ENCODE assay signal across 8 cellular contexts in the genomic region with DNA sequence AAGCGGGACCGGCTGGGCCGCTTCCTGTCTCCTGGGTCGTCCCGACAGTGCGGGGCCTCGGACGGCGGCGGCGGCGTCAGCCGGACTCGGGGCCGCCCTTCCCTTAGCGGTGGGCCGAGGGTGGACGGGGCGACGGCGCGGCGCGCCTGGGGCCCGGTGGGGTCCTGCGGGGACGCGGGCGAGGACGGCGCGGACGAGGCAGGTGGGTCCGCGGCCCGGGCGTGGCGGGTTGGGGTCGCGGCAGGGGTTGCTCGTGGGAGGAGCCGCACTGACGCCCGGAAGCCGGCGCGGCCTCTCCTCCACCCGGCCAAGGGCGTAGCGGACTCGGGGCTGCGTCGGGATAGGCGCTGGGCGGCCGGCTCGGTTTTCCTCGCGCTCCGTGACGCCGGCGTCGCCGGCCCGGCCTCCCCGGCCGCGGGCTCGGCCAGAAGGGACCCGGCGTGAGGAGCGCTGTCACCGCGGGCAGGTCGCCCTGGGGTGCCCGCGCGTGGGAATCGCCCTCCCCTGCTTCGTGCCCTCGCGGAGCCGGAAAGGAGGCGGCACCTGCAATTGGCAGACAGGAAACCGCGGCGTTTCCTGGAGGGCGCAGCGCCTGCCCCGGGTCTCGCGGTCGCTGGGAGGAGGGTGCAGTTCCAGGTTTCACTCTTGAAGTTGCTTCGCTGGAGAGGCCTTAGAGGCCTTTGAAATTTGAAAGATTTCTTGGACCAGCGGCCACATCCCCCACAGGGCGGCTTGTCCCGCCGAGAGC. TPM values are rescaled to one million over a fixed set of nuclear protein-coding genes. Genes with fewer than 3 reads are reported as not detected.
A peak's percentile ranks its signal among the peaks of the same experiment; 100 is the strongest.
DNase-seq lines count a peak whose midpoint lies in the region; ATAC-seq, FAIRE-seq and TF ChIP-seq lines count a peak whose summit lies in the region.

No MANE protein-coding gene starts in this region.

- no peak for TF ChIP-seq CTCF in pancreas (IDR thresholded peaks at IDR 0.05)

- no peaks in the 10 kb centered on the region for H3K9me3 ChIP-seq in pancreas

- intact Hi-C loops in pancreas (cut with DNase I): no loop called here

- 0% methylated on average over 79 to 99 of the region's 99 CpGs for WGBS in pancreas, 2 donors
- WGBS in urinary bladder: under 1% methylated on average over 99 of the region's 99 CpGs

- no peak for FAIRE-seq in pancreas (lab: Jason Lieb, UNC)

- peaks cover 7 to 9% (median 8%) of the 10 kb centered on the region in 3 donors for H3K4me1 ChIP-seq in pancreas
- no peaks in the 10 kb centered on the region for H3K4me1 ChIP-seq in urinary bladder (ENCODE audit: insufficient read depth)

- no peaks in the 10 kb centered on the region for H3K27me3 ChIP-seq in pancreas

- H3K4me3 ChIP-seq in pancreas (peak overlapping the region; percentile 75 to 94 (median 87)), urinary bladder (ENCODE audit: low read depth, low read length) (peak overlapping the region; percentile 65)

- DNase-seq in NCI-H82 (lab: John Stamatoyannopoulos, UW) (peak; percentile 47), NCI-H82 treated with DMSO at 0.1 percent for 48 hours (lab: John Stamatoyannopoulos, UW; ENCODE audit: unreplicated experiment) (no peak), RPMI8226 (peak; percentile 84), germinal center (ENCODE audit: low spot score) (peak; percentile 57), pancreas (peak in 5 of 6 donors; percentile 44 to 85 (median 60))
- DNase-seq in activated effector memory CD4-positive, alpha-beta T cell treated with anti-CD3 and anti-CD28 coated beads, Interleukin-2, amount 50 U/mL, for 16 hours: peak; percentile 96

- H3K36me3 ChIP-seq in pancreas (peaks cover 0 to 8% (median 0%) of the 10 kb centered on the region in 3 donors), urinary bladder (ENCODE audit: insufficient read depth) (no peaks in the 10 kb centered on the region)

- H3K27ac ChIP-seq in pancreas: peak overlapping the region; percentile 89 to 97 (median 96)
- peak overlapping the region; percentile 89 for H3K27ac ChIP-seq in urinary bladder (ENCODE audit: low read depth)

- peak; percentile 27 for ATAC-seq in HG02981 (IDR thresholded peaks at IDR 0.05; ENCODE audit: unreplicated experiment)
- ATAC-seq in pancreas: peak; percentile 19 to 45 (median 25)

RNA-seq across cellular contexts. Expression of gene ZNF276, which starts 0.5 kb away (rescaled TPM):
- total RNA-seq in pancreas (10 to 100 TPM in 4 of 6 donors, 1 to 10 TPM in 2; 7.9 to 18.7 (median 10.7) TPM), urinary bladder (17.9 TPM)
- polyA plus RNA-seq in pancreas (10 to 100 TPM; 29.1 to 49.3 TPM), urinary bladder (19.6 TPM)

RNA-seq across cellular contexts. Expression of gene VPS9D1, which starts 1.1 kb away (rescaled TPM):
- total RNA-seq in pancreas: 1 to 10 TPM; 3.9 to 7.5 (median 5.6) TPM
- polyA plus RNA-seq in pancreas: 10 to 100 TPM; 27.3 to 30.1 TPM
- total RNA-seq in urinary bladder: 5.7 TPM
- polyA plus RNA-seq in urinary bladder: 11.0 TPM

RNA-seq across cellular contexts. Expression of gene SPATA2L, which starts 20.3 kb away (rescaled TPM):
- total RNA-seq in pancreas (10 to 100 TPM in 4 of 6 donors, 1 to 10 TPM in 2; 9.2 to 22.3 (median 11.1) TPM), urinary bladder (5.2 TPM)
- polyA plus RNA-seq in pancreas (10 to 100 TPM; 14.8 to 16.6 TPM), urinary bladder (10.8 TPM)

RNA-seq across cellular contexts. Expression of gene CDK10, which starts 35.3 kb away (rescaled TPM):
- total RNA-seq in pancreas (10 to 100 TPM; 33.7 to 92.7 (median 51.3) TPM), urinary bladder (31.9 TPM)
- polyA plus RNA-seq in pancreas (100 to 1,000 TPM; 224 to 253 TPM), urinary bladder (58.5 TPM)
